26 cellular contexts compared by ENCODE assay signal in genomic region chr6:49514571-49515484, GRCh38. TPM values are rescaled to one million over a fixed set of nuclear protein-coding genes. Genes with fewer than 3 reads are reported as not detected.
DNase-seq lines count a peak whose midpoint lies in the region; ATAC-seq and TF ChIP-seq lines count a peak whose summit lies in the region.
"Had no signal": no experiment of that assay in that cellular context is flagged by ENCODE, and none has a peak within 500 bp of the region (broad histone marks: within the 10 kb centered on the region; RNA-seq: fewer than 3 reads in every experiment).

No MANE protein-coding gene starts in this region.

- peak; percentile 27 for DNase-seq in HS-27A (ENCODE audit: low read depth)
- DNase-seq in PC-3 = peak; percentile 83
- DNase-seq in foreskin keratinocyte = peak in 1 of 2 donors; percentile 77
- no peak for DNase-seq in DMS79 treated with DMSO at 0.1 percent for 48 hours (lab: John Stamatoyannopoulos, UW)
- DNase-seq in amygdala (lab: John Stamatoyannopoulos, UW) = no peak
- no peak for DNase-seq in HFFc6
- DNase-seq: AML-193; CD4-positive, alpha-beta T cell; DMS53; GF-D8; Karpas-422; MG63; NCI-H1105 treated with DMSO at 0.1 percent for 48 hours; NCI-H146; NCI-H2029; NCI-H446 treated with DMSO at 0.1 percent for 48 hours; NCI-H526; NCI-H82; NK-92 treated with Interleukin-12 subunit alpha and Interleukin-12 subunit beta, amount 100 ng/mL, for 24 hours; SIG-M5 had no signal

- no peaks in the 10 kb centered on the region for H3K9me3 ChIP-seq in PC-3 (ENCODE audit: low read length)
- H3K9me3 ChIP-seq: A549; BLaER1 treated with 17β-estradiol and CSF1 and Interleukin-3, amounts not matched to agents 10 nM and 100 nM; MG63 had no signal

- H3K27ac ChIP-seq in PC-3 (ENCODE audit: low read length) (peak overlapping the region; percentile 81), foreskin keratinocyte (no peak overlapping the region)
- H3K27ac ChIP-seq: A549; BLaER1 treated with 17β-estradiol and CSF1 and Interleukin-3, amounts not matched to agents 10 nM and 100 nM; SK-N-MC had no signal

- H3K9me2 ChIP-seq in PC-3 (replicated peaks; ENCODE audit: low read length) = no peaks in the 10 kb centered on the region

- TF ChIP-seq CTCF in PC-3 (conservative IDR thresholded peaks at IDR 0.05; ENCODE audit: low read depth, low read length) (no peak), foreskin keratinocyte (conservative IDR thresholded peaks at IDR 0.05) (no peak), HFFc6 (IDR thresholded peaks at IDR 0.05) (no peak)

- peaks cover 4% of the 10 kb centered on the region for H3F3A ChIP-seq in PC-3 (ENCODE audit: low read length, unreplicated experiment)

- POLR2A ChIA-PET in PC-3 (lab: Charles Lee; ENCODE audit: unreplicated experiment) = no interaction called here

- peaks cover 4% of the 10 kb centered on the region for H3K27me3 Mint-ChIP-seq in HFFc6 (ENCODE audit: insufficient read depth)

- H3K9me3 Mint-ChIP-seq in HFFc6 = no peaks in the 10 kb centered on the region
- H3K9me3 Mint-ChIP-seq: CD4-positive, alpha-beta T cell had no signal

- peaks cover 8% of the 10 kb centered on the region; the same call in 1 of the 2 replicates for H3K4me1 Mint-ChIP-seq in HFFc6 (ENCODE audit: low read depth)

- H2AFZ ChIP-seq in PC-3 (ENCODE audit: low read length) = no peak overlapping the region; the same call in 1 of the 2 replicates

- ATAC-seq in PC-3 = peak; percentile 93
- ATAC-seq in foreskin keratinocyte = peak; percentile 67
- ATAC-seq in HG03025 (IDR thresholded peaks at IDR 0.05; ENCODE audit: low FRiP score, unreplicated experiment) = no peak
- ATAC-seq: A549 had no signal

- H4K20me1 ChIP-seq in PC-3 (ENCODE audit: low read length) = no peaks in the 10 kb centered on the region
- H4K20me1 ChIP-seq: BLaER1 treated with 17β-estradiol and CSF1 and Interleukin-3, amounts not matched to agents 10 nM and 100 nM had no signal

- H3K4me2 ChIP-seq in PC-3 (ENCODE audit: low read length) = peak overlapping the region; percentile 72
- H3K4me2 ChIP-seq: A549; BLaER1 treated with 17β-estradiol and CSF1 and Interleukin-3, amounts not matched to agents 10 nM and 100 nM had no signal

- H3K79me2 ChIP-seq in PC-3 (ENCODE audit: low read length) = no peaks in the 10 kb centered on the region

- H3K4me1 ChIP-seq in PC-3 (ENCODE audit: insufficient read depth, low read length) (peaks cover 34% of the 10 kb centered on the region), foreskin keratinocyte (peaks cover 7% of the 10 kb centered on the region)
- H3K4me1 ChIP-seq: BLaER1 treated with 17β-estradiol and CSF1 and Interleukin-3, amounts not matched to agents 10 nM and 100 nM had no signal

- H3K36me3 Mint-ChIP-seq in HFFc6 (ENCODE audit: low read depth) = no peaks in the 10 kb centered on the region

- no peak overlapping the region for H3K27ac Mint-ChIP-seq in HFFc6
- H3K27ac Mint-ChIP-seq: CD4-positive, alpha-beta T cell had no signal

- no TSS peak for BruUV-seq in PC-3 (replicated peaks; lab: Mats Ljungman, UMichigan)

- peak overlapping the region; percentile 38 for H3K9ac ChIP-seq in PC-3 (ENCODE audit: low read length)
- H3K9ac ChIP-seq: BLaER1 treated with 17β-estradiol and CSF1 and Interleukin-3, amounts not matched to agents 10 nM and 100 nM had no signal

- H3K4me3 Mint-ChIP-seq in HFFc6 = no peak overlapping the region
- H3K4me3 Mint-ChIP-seq: CD4-positive, alpha-beta T cell had no signal

- no peaks in the 10 kb centered on the region for H3K27me3 ChIP-seq in PC-3 (ENCODE audit: low read length)
- no peaks in the 10 kb centered on the region for H3K27me3 ChIP-seq in foreskin keratinocyte
- H3K27me3 ChIP-seq: BLaER1 treated with 17β-estradiol and CSF1 and Interleukin-3, amounts not matched to agents 10 nM and 100 nM; MG63 had no signal

- CTCF ChIA-PET in PC-3 (lab: Charles Lee) = no interaction called here

- H3K4me3 ChIP-seq in PC-3 (ENCODE audit: low read length) = peak overlapping the region; percentile 50
- H3K4me3 ChIP-seq: A549; BLaER1 treated with 17β-estradiol and CSF1 and Interleukin-3, amounts not matched to agents 10 nM and 100 nM; MG63; SK-N-MC had no signal

- no peaks in the 10 kb centered on the region for H3K36me3 ChIP-seq in PC-3 (ENCODE audit: low read depth, low read length)
- H3K36me3 ChIP-seq: BLaER1 treated with 17β-estradiol and CSF1 and Interleukin-3, amounts not matched to agents 10 nM and 100 nM had no signal

- intact Hi-C loops in PC-3 (cut with micrococcal nuclease) = no loop called here

RNA-seq across cellular contexts. Expression of gene GLYATL3, which starts 15.1 kb away (rescaled TPM):
- not detected in 2 replicates for total RNA-seq in PC-3 (2014; rRNA removed)
- not detected in 2 replicates for total RNA-seq in foreskin keratinocyte
- not detected in 2 replicates for polyA plus RNA-seq in foreskin keratinocyte
- total RNA-seq in HFFc6 (2021; fragmentation: NEBNext Ultra II Directional; extraction: Animal tissue kit (Norgen Biotek cat#: 25700)) = not detected
- total RNA-seq: CD4-positive, alpha-beta T cell; H4; T-helper 1 cell treated with Interleukin-12 subunit alpha and Interleukin-12 subunit beta and Interleukin-4 antibody, amounts not matched to agents 30 ng/mL and 1 ng/mL, for 36 hours had no signal
- polyA plus RNA-seq: A549 had no signal

RNA-seq across cellular contexts. Expression of gene C6orf141, which starts 35.6 kb away (rescaled TPM):
- total RNA-seq in PC-3 (2014; rRNA removed) (43.8 and 49.4 TPM in 2 replicates), foreskin keratinocyte (19.8 and 21.2 TPM in 2 replicates)
- polyA plus RNA-seq in foreskin keratinocyte = 10.2 and 13.8 TPM in 2 replicates
- total RNA-seq in HFFc6 (2021; fragmentation: NEBNext Ultra II Directional; extraction: Animal tissue kit (Norgen Biotek cat#: 25700)) = not detected
- total RNA-seq: CD4-positive, alpha-beta T cell; T-helper 1 cell treated with Interleukin-12 subunit alpha and Interleukin-12 subunit beta and Interleukin-4 antibody, amounts not matched to agents 30 ng/mL and 1 ng/mL, for 36 hours had no signal

RNA-seq across cellular contexts. Expression of gene CENPQ, which starts 51.7 kb away (rescaled TPM):
- total RNA-seq in PC-3 (2014; rRNA removed) (8.3 and 9.7 TPM in 2 replicates), foreskin keratinocyte (12.2 and 17.4 TPM in 2 replicates)
- polyA plus RNA-seq in foreskin keratinocyte = 8.9 and 11.3 TPM in 2 replicates
- total RNA-seq in HFFc6 (2021; fragmentation: NEBNext Ultra II Directional; extraction: Animal tissue kit (Norgen Biotek cat#: 25700)) = 10 to 100 TPM in 5 of 6 experiments, 1 to 10 TPM in 1; 7.2 to 14.3 (median 13.2) TPM

RNA-seq across cellular contexts. Expression of gene MMUT, which starts 51.8 kb away (rescaled TPM):
- total RNA-seq in PC-3 (2014; rRNA removed) (3.7 and 4.5 TPM in 2 replicates), foreskin keratinocyte (13.7 and 16.2 TPM in 2 replicates)
- polyA plus RNA-seq in foreskin keratinocyte = 6.2 and 8.6 TPM in 2 replicates
- total RNA-seq in HFFc6 (2021; fragmentation: NEBNext Ultra II Directional; extraction: Animal tissue kit (Norgen Biotek cat#: 25700)) = 10 to 100 TPM; 16.3 to 18.7 (median 17.1) TPM

Comparison
In these comparisons a context has a peak if more than half of its experiments do, and no peak if none do; other contexts are left out.
1. DNase-seq: peak in HS-27A (single experiment) and PC-3 (single experiment); none in DMS79 treated with DMSO at 0.1 percent for 48 hours (single experiment), amygdala (0 of 56) and HFFc6 (single experiment).
2. RNA of gene C6orf141, which starts 35.6 kb away (total RNA-seq): 43.8 to 49.4 TPM in PC-3 and 19.8 to 21.2 TPM in foreskin keratinocyte; not detected in HFFc6; every median in the first group is over 10 times any median in the second.